7 cellular contexts compared by ENCODE assay signal in the genomic region with DNA sequence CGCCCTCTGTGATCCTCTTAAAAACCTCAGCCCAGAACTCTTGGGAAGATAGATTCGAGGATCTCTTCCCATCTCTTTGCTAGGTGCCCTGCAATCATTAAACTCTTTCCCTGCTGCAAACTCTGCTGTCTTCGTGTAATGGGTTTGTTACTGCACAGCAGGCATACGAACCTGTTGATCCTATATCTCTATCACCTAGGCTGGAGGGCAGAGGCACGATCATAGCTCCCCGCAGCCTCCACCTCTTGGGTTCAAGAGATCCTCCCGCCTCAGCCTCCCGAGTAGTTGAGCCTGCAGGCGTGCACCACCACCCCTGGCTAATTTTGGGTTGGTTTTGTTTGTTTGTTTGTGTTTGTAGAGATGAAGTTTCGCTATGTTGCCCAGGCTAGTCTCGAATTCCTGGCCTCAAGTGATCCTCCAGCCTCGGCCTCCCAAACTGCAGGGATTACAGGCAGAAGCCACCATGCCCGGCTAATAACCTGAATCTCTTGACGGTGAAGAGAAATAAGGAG. TPM values are rescaled to one million over a fixed set of nuclear protein-coding genes. Genes with fewer than 3 reads are reported as not detected.
DNase-seq lines count a peak whose midpoint lies in the region; ATAC-seq and TF ChIP-seq lines count a peak whose summit lies in the region.

No MANE protein-coding gene starts in this region.

- H3K4me3 ChIP-seq in HL-60 (replicated peaks; ENCODE audit: insufficient read depth, low read length) (peak overlapping the region; percentile 99), iPS-20b (ENCODE audit: low read length) (peak overlapping the region; percentile 85), stomach (peak overlapping the region; percentile 74 to 91 (median 79))

- WGBS in stomach, 5 donors: 67 to 77% (median 72%) methylated on average over 14 of the region's 14 CpGs

- H3K4me1 Mint-ChIP-seq in activated T-helper 17 cell treated with anti-CD3 and anti-CD28 coated beads, Interleukin-2, amount 50 U/mL, for 72 hours: no peaks in the 10 kb centered on the region

- no peaks in the 10 kb centered on the region for H3K9me3 Mint-ChIP-seq in activated T-helper 17 cell treated with anti-CD3 and anti-CD28 coated beads, Interleukin-2, amount 50 U/mL, for 72 hours

- DNase-seq in HL-60 (ENCODE audit: low read depth in 1 of 2, low spot score in 1 of 2) (no peak), stomach (no peak), DMS 273 (lab: John Stamatoyannopoulos, UW; ENCODE audit: unreplicated experiment) (no peak), NOMO-1 treated with DMSO at 0.1 percent for 48 hours (lab: John Stamatoyannopoulos, UW; ENCODE audit: unreplicated experiment) (no peak)
- no peak for DNase-seq in activated CD4-positive, alpha-beta T cell treated with anti-CD3 and anti-CD28 coated beads, Interleukin-2, amount 50 U/mL, for 1 hour

- H3K9me3 ChIP-seq in iPS-20b (ENCODE audit: insufficient read depth, low read depth, low read length): no peaks in the 10 kb centered on the region
- H3K9me3 ChIP-seq in stomach: no peaks in the 10 kb centered on the region

- no peaks in the 10 kb centered on the region for H3K27me3 ChIP-seq in HL-60 (ENCODE audit: insufficient read depth, poor library complexity, severe bottlenecking)
- H3K27me3 ChIP-seq in iPS-20b (ENCODE audit: insufficient read depth, low read length): peaks cover 48% of the 10 kb centered on the region
- H3K27me3 ChIP-seq in stomach: no peaks in the 10 kb centered on the region

- no peak for TF ChIP-seq EP300 in stomach (IDR thresholded peaks at IDR 0.05)

- no peaks in the 10 kb centered on the region for H3K36me3 Mint-ChIP-seq in activated T-helper 17 cell treated with anti-CD3 and anti-CD28 coated beads, Interleukin-2, amount 50 U/mL, for 72 hours (ENCODE audit: low read depth)

- ATAC-seq in activated T-helper 17 cell treated with anti-CD3 and anti-CD28 coated beads, Interleukin-2, amount 50 U/mL, for 72 hours (replicated peaks): no peak

- TF ChIP-seq CTCF in HL-60 (IDR thresholded peaks at IDR 0.05; ENCODE audit: insufficient read depth, low read length): no peak
- TF ChIP-seq CTCF in stomach (IDR thresholded peaks at IDR 0.05): no peak

- H3K4me3 Mint-ChIP-seq in activated T-helper 17 cell treated with anti-CD3 and anti-CD28 coated beads, Interleukin-2, amount 50 U/mL, for 72 hours: peak overlapping the region; percentile 84

- no peaks in the 10 kb centered on the region for H3K27me3 Mint-ChIP-seq in activated T-helper 17 cell treated with anti-CD3 and anti-CD28 coated beads, Interleukin-2, amount 50 U/mL, for 72 hours

- H3K9ac ChIP-seq in iPS-20b (ENCODE audit: low read depth, low read length): no peak overlapping the region

- H3K4me1 ChIP-seq in iPS-20b (ENCODE audit: insufficient read depth, low read length) (no peaks in the 10 kb centered on the region; the same call in 1 of the 2 replicates), stomach (peaks cover 5 to 25% (median 15%) of the 10 kb centered on the region in 4 donors)

- TF ChIP-seq POLR2A in stomach (IDR thresholded peaks at IDR 0.05): no peak

- H3K27ac ChIP-seq in HL-60 (replicated peaks): peak overlapping the region; percentile 8; the same call in 1 of the 2 replicates
- H3K27ac ChIP-seq in iPS-20b (ENCODE audit: low read length): no peak overlapping the region
- H3K27ac ChIP-seq in stomach: peak overlapping the region; percentile 22 to 85 (median 70)

- H3K36me3 ChIP-seq in iPS-20b (ENCODE audit: insufficient read depth, low read depth, low read length) (no peaks in the 10 kb centered on the region), stomach (peaks cover under 1 to 19% (median 16%) of the 10 kb centered on the region in 4 donors)

- intact Hi-C loops in stomach (cut with DNase I; ENCODE audit: low total_unique reads): no loop called here

- peak overlapping the region; percentile 66 for H3K27ac Mint-ChIP-seq in activated T-helper 17 cell treated with anti-CD3 and anti-CD28 coated beads, Interleukin-2, amount 50 U/mL, for 72 hours

RNA-seq across cellular contexts. Expression of a gene that starts 0.5 kb away (rescaled TPM):
- total RNA-seq in activated T-helper 17 cell treated with anti-CD3 and anti-CD28 coated beads, Interleukin-2, amount 50 U/mL, for 72 hours: 1 to 10 TPM; 1.8 to 4.0 TPM
- total RNA-seq in stomach: 10 to 100 TPM in 2 of 5 donors, 1 to 10 TPM in 2, under 1 TPM in 1; 0.58 to 14.0 (median 5.8) TPM
- 1 to 10 TPM; 2.1 to 4.5 (median 2.7) TPM for polyA plus RNA-seq in stomach

RNA-seq across cellular contexts. Expression of a gene that starts 30.7 kb away (rescaled TPM):
- not detected for total RNA-seq in activated T-helper 17 cell treated with anti-CD3 and anti-CD28 coated beads, Interleukin-2, amount 50 U/mL, for 72 hours
- total RNA-seq in stomach: 1 to 10 TPM in 1 of 5 donors, not detected in 4; 1.7 TPM
- polyA plus RNA-seq in stomach: 1 to 10 TPM in 2 of 3 donors, under 1 TPM in 1; 0.37 to 3.7 (median 1.3) TPM
